In genomic region chr7:129615018-129615417, GRCh38 we compare ENCODE assay signal across 9 cellular contexts. TPM values are rescaled to one million over a fixed set of nuclear protein-coding genes. Genes with fewer than 3 reads are reported as not detected.
DNase-seq lines count a peak whose midpoint lies in the region; ATAC-seq and TF ChIP-seq lines count a peak whose summit lies in the region.
"Had no signal": no experiment of that assay in that cellular context is flagged by ENCODE, and none has a peak within 500 bp of the region (broad histone marks: within the 10 kb centered on the region; RNA-seq: fewer than 3 reads in every experiment).

No MANE protein-coding gene starts in this region.

- peak overlapping the region; percentile 26 for H3K4me2 ChIP-seq in KMS-11

- CTCF ChIA-PET in A673 (lab: Charles Lee) = interaction anchor here (0.6 kb wide), 1 partner anchor 27 kb away, joined by 4 read pairs; no protein-coding TSS in a partner anchor

- H3K4me1 Mint-ChIP-seq in activated naive CD8-positive, alpha-beta T cell treated with anti-CD3 and anti-CD28 coated beads, Interleukin-2, amount 10 ng/mL, durations not matched to agents 7 days and 5 days = peaks cover 42% of the 10 kb centered on the region

- H3K36me3 ChIP-seq in A673 (ENCODE audit: insufficient read depth, low read length, poor library complexity, severe bottlenecking) (peaks cover 1% of the 10 kb centered on the region), KMS-11 (ENCODE audit: insufficient read depth) (no peaks in the 10 kb centered on the region)

- POLR2A ChIA-PET in A673 (lab: Charles Lee; ENCODE audit: low non-redundant PET) = interaction anchor here (0.6 kb wide), 2 partner anchors 265 to 1714 kb away, joined by 3 to 9 read pairs; no protein-coding TSS in a partner anchor
- POLR2A ChIA-PET in activated naive CD8-positive, alpha-beta T cell treated with anti-CD3 and anti-CD28 coated beads, Interleukin-2, amount 10 ng/mL, durations not matched to agents 7 days and 5 days (lab: Charles Lee) = interaction anchor here (0.5 to 0.7 kb wide), 2 partner anchors 238 to 1268 kb away, joined by 3 read pairs; no protein-coding TSS in a partner anchor

- H3K4me3 Mint-ChIP-seq in activated naive CD8-positive, alpha-beta T cell treated with anti-CD3 and anti-CD28 coated beads, Interleukin-2, amount 10 ng/mL, durations not matched to agents 7 days and 5 days = peak overlapping the region; percentile 56

- intact Hi-C loops in A673 (cut with micrococcal nuclease; ENCODE audit: unreplicated experiment) = no loop called here

- H3K4me1 ChIP-seq in A673 (ENCODE audit: insufficient read depth, low read length, poor library complexity, severe bottlenecking) = peaks cover 23% of the 10 kb centered on the region
- H3K4me1 ChIP-seq in KMS-11 (ENCODE audit: low read depth, poor library complexity, severe bottlenecking) = peaks cover 59% of the 10 kb centered on the region

- no peaks in the 10 kb centered on the region for H3K9me3 ChIP-seq in A673 (ENCODE audit: low read depth, low read length, poor library complexity, severe bottlenecking)

- no TSS peak for BruUV-seq in A673 (replicated peaks; lab: Mats Ljungman, UMichigan)

- 0 out of 2 replicates have a peak, but pooled peaks cover 3% of the 10 kb centered on the region for H4K20me1 ChIP-seq in KMS-11 (ENCODE audit: insufficient read depth)

- no peak overlapping the region for H3K27ac Mint-ChIP-seq in activated naive CD8-positive, alpha-beta T cell treated with anti-CD3 and anti-CD28 coated beads, Interleukin-2, amount 10 ng/mL, durations not matched to agents 7 days and 5 days

- no peak overlapping the region for H3K27ac ChIP-seq in A673 (ENCODE audit: low read depth, low read length, poor library complexity, severe bottlenecking)
- H3K27ac ChIP-seq in KMS-11 = peak overlapping the region; percentile 5; the same call in 1 of the 2 replicates

- H2AFZ ChIP-seq in KMS-11 (ENCODE audit: low read depth) = no peak overlapping the region

- H3K27me3 Mint-ChIP-seq in activated naive CD8-positive, alpha-beta T cell treated with anti-CD3 and anti-CD28 coated beads, Interleukin-2, amount 10 ng/mL, durations not matched to agents 7 days and 5 days = no peaks in the 10 kb centered on the region

- DNase-seq in A673 (ENCODE audit: low spot score) (peak; percentile 45), G401 (ENCODE audit: low spot score) (no peak), SHP77 treated with DMSO at 0.1 percent for 48 hours (lab: John Stamatoyannopoulos, UW) (no peak), AG08396 (ENCODE audit: low spot score) (no peak)
- no peak for DNase-seq in activated naive CD8-positive, alpha-beta T cell treated with anti-CD3 and anti-CD28 coated beads, Interleukin-2, amount 10 ng/mL, durations not matched to agents 7 days and 5 days
- DNase-seq: hypothalamus had no signal

- no peaks in the 10 kb centered on the region for H3K9me3 Mint-ChIP-seq in activated naive CD8-positive, alpha-beta T cell treated with anti-CD3 and anti-CD28 coated beads, Interleukin-2, amount 10 ng/mL, durations not matched to agents 7 days and 5 days

- in situ Hi-C loops in G401 (cut with HindIII; ENCODE audit: low sequenced_read_pairs) = no loop called here

- peaks cover 7% of the 10 kb centered on the region for H3K36me3 Mint-ChIP-seq in activated naive CD8-positive, alpha-beta T cell treated with anti-CD3 and anti-CD28 coated beads, Interleukin-2, amount 10 ng/mL, durations not matched to agents 7 days and 5 days

- H3K27me3 ChIP-seq in A673 (replicated peaks; ENCODE audit: insufficient read depth, low read depth, low read length, poor library complexity) = no peaks in the 10 kb centered on the region
- no peaks in the 10 kb centered on the region for H3K27me3 ChIP-seq in KMS-11 (ENCODE audit: insufficient read depth, low read depth)

- TF ChIP-seq CTCF in A673 (conservative IDR thresholded peaks at IDR 0.05; ENCODE audit: low read depth, low read length) (no peak), KMS-11 (conservative IDR thresholded peaks at IDR 0.05; ENCODE audit: low read depth, low read length) (no peak)

- H3K9ac ChIP-seq in KMS-11 = no peak overlapping the region

- peak; percentile 38 for ATAC-seq in GM18870 (IDR thresholded peaks at IDR 0.05; ENCODE audit: unreplicated experiment)
- peak; percentile 29 for ATAC-seq in activated naive CD8-positive, alpha-beta T cell treated with anti-CD3 and anti-CD28 coated beads, Interleukin-2, amount 10 ng/mL, durations not matched to agents 7 days and 5 days (ENCODE audit: low read depth)
- no peak for ATAC-seq in GM21723 (IDR thresholded peaks at IDR 0.05; ENCODE audit: unreplicated experiment)

- peaks cover 88% of the 10 kb centered on the region for H3K79me2 ChIP-seq in KMS-11 (ENCODE audit: insufficient read depth, low read depth)

- H3K4me3 ChIP-seq in A673 (ENCODE audit: low read depth, low read length, poor library complexity, severe bottlenecking) (no peak overlapping the region), KMS-11 (IDR thresholded peaks at IDR 0.05; ENCODE audit: insufficient read depth, low read depth, low read length) (no peak overlapping the region)

RNA-seq across cellular contexts. Expression of gene NRF1, which starts 3.5 kb away (rescaled TPM):
- 28.7 and 30.2 TPM in 2 replicates for total RNA-seq in A673 (2021)
- 10 to 100 TPM; 32.5 to 33.6 TPM for total RNA-seq in activated naive CD8-positive, alpha-beta T cell treated with anti-CD3 and anti-CD28 coated beads, Interleukin-2, amount 10 ng/mL, durations not matched to agents 7 days and 5 days
- 12.9 and 23.6 TPM in 2 replicates for total RNA-seq in G401 (2014; rRNA removed; shearing (Covaris generic))
